Comparison of ENCODE assay signal across 10 cellular contexts in the genomic region with DNA sequence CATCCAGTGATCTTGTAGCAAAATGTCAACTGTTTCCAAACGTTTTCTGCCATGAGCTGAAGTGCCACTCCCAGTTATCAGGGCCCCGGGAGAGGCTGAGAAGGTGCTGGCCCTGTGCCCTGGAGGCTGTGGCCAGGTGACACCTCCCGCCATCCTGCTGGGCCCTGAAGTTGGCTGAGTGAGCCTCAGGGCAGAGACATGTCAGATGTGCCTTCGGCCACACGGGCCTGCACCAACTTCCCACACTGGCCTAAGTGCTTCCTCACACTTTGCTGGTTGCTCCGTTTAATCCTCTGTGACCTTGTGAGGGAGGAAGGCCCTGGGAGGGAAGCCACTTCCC. TPM values are rescaled to one million over a fixed set of nuclear protein-coding genes. Genes with fewer than 3 reads are reported as not detected.
DNase-seq lines count a peak whose midpoint lies in the region; ATAC-seq and TF ChIP-seq lines count a peak whose summit lies in the region.
"Had no signal": no experiment of that assay in that cellular context is flagged by ENCODE, and none has a peak within 500 bp of the region (broad histone marks: within the 10 kb centered on the region; RNA-seq: fewer than 3 reads in every experiment).

No MANE protein-coding gene starts in this region.

- CTCF ChIA-PET in Calu3 (lab: Charles Lee) = no interaction called here
- CTCF ChIA-PET in CD4-positive, alpha-beta T cell (lab: Charles Lee) = no interaction called here

- DNase-seq in Calu3 (peak; percentile 3), Karpas-422 (peak; percentile 80), body of pancreas (peak; percentile 78 to 86 (median 81)), hepatocyte (ENCODE audit: low spot score) (no peak), Kasumi-1 (lab: John Stamatoyannopoulos, UW) (no peak), D341Med (ENCODE audit: low spot score) (no peak)
- DNase-seq in CD4-positive, alpha-beta T cell = no peak

- H3K4me2 ChIP-seq in Karpas-422 (ENCODE audit: low read depth, low read length, poor library complexity, severe bottlenecking) = peak overlapping the region; percentile 92
- no peak overlapping the region for H3K4me2 ChIP-seq in hepatocyte

- no peaks in the 10 kb centered on the region for H3K9me3 Mint-ChIP-seq in Calu3 (ENCODE audit: low read depth, unreplicated experiment)
- H3K9me3 Mint-ChIP-seq in CD4-positive, alpha-beta T cell = no peaks in the 10 kb centered on the region

- peaks cover 6% of the 10 kb centered on the region for H3K4me1 Mint-ChIP-seq in Calu3 (ENCODE audit: low read depth, unreplicated experiment)
- no peaks in the 10 kb centered on the region for H3K4me1 Mint-ChIP-seq in CD4-positive, alpha-beta T cell (ENCODE audit: low read depth)

- peaks cover 17% of the 10 kb centered on the region for H3K36me3 ChIP-seq in Karpas-422 (ENCODE audit: insufficient read depth, low read length)
- H3K36me3 ChIP-seq in body of pancreas (replicated peaks in 1 of 2; ENCODE audit: insufficient read depth in 1 of 2, low read depth in 2 of 2) = no peaks in the 10 kb centered on the region
- H3K36me3 ChIP-seq in mucosa of rectum (ENCODE audit: control insufficient read depth in 2 of 2, insufficient read depth in 2 of 2, low read length in 2 of 2) = peaks cover 0 to 5% of the 10 kb centered on the region in 2 donors
- H3K36me3 ChIP-seq in hepatocyte (replicated peaks; ENCODE audit: insufficient read depth, low read depth) = no peaks in the 10 kb centered on the region

- H3K27me3 ChIP-seq in Karpas-422 (ENCODE audit: low read length) (no peaks in the 10 kb centered on the region), body of pancreas (no peaks in the 10 kb centered on the region), mucosa of rectum (ENCODE audit: control insufficient read depth in 2 of 2, insufficient read depth in 2 of 2, low read length in 2 of 2) (no peaks in the 10 kb centered on the region), hepatocyte (no peaks in the 10 kb centered on the region)
- no peaks in the 10 kb centered on the region for H3K27me3 ChIP-seq in CD4-positive, alpha-beta T cell (ENCODE audit: control insufficient read depth, insufficient read depth, low read length)

- WGBS in body of pancreas, 2 donors = 0 to 20% methylated on average over 2 to 6 of the region's 6 CpGs
- WGBS in hepatocyte (ENCODE audit: low lambda C conversion rate, missing lambda C conversion rate) = 73% methylated on average over 6 of the region's 6 CpGs

- H3K4me1 ChIP-seq in Karpas-422 (ENCODE audit: low read length) (peaks cover 84% of the 10 kb centered on the region), body of pancreas (peaks cover 52% of the 10 kb centered on the region), mucosa of rectum (ENCODE audit: control insufficient read depth in 2 of 2, insufficient read depth in 2 of 2, low read length in 2 of 2) (peaks cover 9 to 13% of the 10 kb centered on the region in 2 donors), hepatocyte (ENCODE audit: insufficient read depth) (no peaks in the 10 kb centered on the region)

- H3K27ac ChIP-seq in Karpas-422 (ENCODE audit: low read length) (peak overlapping the region; percentile 91), body of pancreas (peak overlapping the region; percentile 88 to 98 (median 92)), mucosa of rectum (ENCODE audit: low read depth in 2 of 2, low read length in 2 of 2) (peak overlapping the region; percentile 92 to 94), hepatocyte (no peak overlapping the region)
- no peak overlapping the region for H3K27ac ChIP-seq in CD4-positive, alpha-beta T cell (ENCODE audit: low read depth, low read length)

- BruUV-seq in Calu3 (replicated peaks; lab: Mats Ljungman, UMichigan) = TSS peak; percentile 87

- no peak for TF ChIP-seq POLR2A in body of pancreas (IDR thresholded peaks at IDR 0.05)

- H3K9me2 ChIP-seq in Karpas-422 (replicated peaks; ENCODE audit: insufficient read depth, low read length) = no peaks in the 10 kb centered on the region
- no peaks in the 10 kb centered on the region for H3K9me2 ChIP-seq in hepatocyte (replicated peaks; ENCODE audit: insufficient read depth)

- no peak for TF ChIP-seq CTCF in Calu3 (IDR thresholded peaks at IDR 0.05; ENCODE audit: unreplicated experiment)
- no peak for TF ChIP-seq CTCF in body of pancreas (IDR thresholded peaks at IDR 0.05)
- no peak for TF ChIP-seq CTCF in hepatocyte (IDR thresholded peaks at IDR 0.05; ENCODE audit: poor library complexity)
- TF ChIP-seq CTCF in CD4-positive, alpha-beta T cell (IDR thresholded peaks at IDR 0.05) = no peak

- H4K20me1 ChIP-seq in Karpas-422 (ENCODE audit: insufficient read depth, low read depth, low read length) (no peaks in the 10 kb centered on the region; the same call in 1 of the 2 replicates), hepatocyte (ENCODE audit: insufficient read depth, poor library complexity, severe bottlenecking) (no peaks in the 10 kb centered on the region)

- intact Hi-C loops in Calu3 (cut with micrococcal nuclease; ENCODE audit: unreplicated experiment) = no loop called here
- intact Hi-C loops in body of pancreas (cut with DNase I) = no loop called here
- intact Hi-C loops in CD4-positive, alpha-beta T cell (cut with DNase I, micrococcal nuclease) = no loop called here

- H2AFZ ChIP-seq in Karpas-422 (ENCODE audit: low read length) (peak overlapping the region; percentile 23; the same call in 1 of the 2 replicates), hepatocyte (no peak overlapping the region)

- peak; percentile 59 for ATAC-seq in body of pancreas
- no peak for ATAC-seq in CD4-positive, alpha-beta T cell (ENCODE audit: poor library complexity)

- peak overlapping the region; percentile 83 for H3K4me3 ChIP-seq in Karpas-422 (ENCODE audit: low read length)
- H3K4me3 ChIP-seq in body of pancreas = no peak overlapping the region
- peak overlapping the region; percentile 69 to 71 for H3K4me3 ChIP-seq in mucosa of rectum (ENCODE audit: low read length in 2 of 2)
- no peak overlapping the region for H3K4me3 ChIP-seq in hepatocyte

- H3K27ac Mint-ChIP-seq in Calu3 (ENCODE audit: unreplicated experiment) = peak overlapping the region; percentile 50
- no peak overlapping the region for H3K27ac Mint-ChIP-seq in CD4-positive, alpha-beta T cell
- H3K27ac Mint-ChIP-seq: activated naive CD8-positive, alpha-beta T cell had no signal

- POLR2A ChIA-PET in CD4-positive, alpha-beta T cell (lab: Charles Lee) = no interaction called here

- H3K79me2 ChIP-seq in Karpas-422 (ENCODE audit: low read length) (peaks cover 4% of the 10 kb centered on the region), hepatocyte (no peaks in the 10 kb centered on the region)

- H3K27me3 Mint-ChIP-seq in Calu3 (ENCODE audit: unreplicated experiment) = no peaks in the 10 kb centered on the region
- H3K27me3 Mint-ChIP-seq in CD4-positive, alpha-beta T cell = no peaks in the 10 kb centered on the region
- H3K27me3 Mint-ChIP-seq: activated naive CD8-positive, alpha-beta T cell had no signal

- H3K36me3 Mint-ChIP-seq in Calu3 (ENCODE audit: insufficient read depth, unreplicated experiment) = peaks cover 10% of the 10 kb centered on the region
- peaks cover 4% of the 10 kb centered on the region for H3K36me3 Mint-ChIP-seq in CD4-positive, alpha-beta T cell (ENCODE audit: low read depth)
- H3K36me3 Mint-ChIP-seq: activated naive CD8-positive, alpha-beta T cell had no signal

- peak overlapping the region; percentile 98 for H3K9ac ChIP-seq in Karpas-422 (ENCODE audit: low read length)
- H3K9ac ChIP-seq in mucosa of rectum (ENCODE audit: low read depth in 1 of 2, low read length in 2 of 2) = peak overlapping the region; percentile 70 to 78

- H3K9me3 ChIP-seq in Karpas-422 (ENCODE audit: low read length) (peaks cover 5% of the 10 kb centered on the region; the same call in 1 of the 2 replicates), body of pancreas (no peaks in the 10 kb centered on the region), mucosa of rectum (ENCODE audit: control insufficient read depth in 2 of 2, low read length in 2 of 2) (no peaks in the 10 kb centered on the region), hepatocyte (ENCODE audit: low read depth) (no peaks in the 10 kb centered on the region)
- no peaks in the 10 kb centered on the region for H3K9me3 ChIP-seq in CD4-positive, alpha-beta T cell (ENCODE audit: control insufficient read depth, low read length)

- H3K4me3 Mint-ChIP-seq in Calu3 (ENCODE audit: low read depth, unreplicated experiment) = peak overlapping the region; percentile 64
- no peak overlapping the region for H3K4me3 Mint-ChIP-seq in CD4-positive, alpha-beta T cell
- H3K4me3 Mint-ChIP-seq: activated naive CD8-positive, alpha-beta T cell had no signal

RNA-seq across cellular contexts. Expression of gene ADPRHL1, which starts 4.8 kb away (rescaled TPM):
- 2.0 and 2.8 TPM in 2 replicates for total RNA-seq in Calu3 (2022)
- 8.9 and 10.2 TPM in 2 replicates for total RNA-seq in Karpas-422 (2014; rRNA removed; shearing (Covaris generic); ENCODE audit: low replicate concordance)
- total RNA-seq in body of pancreas = 10 to 100 TPM in 1 of 2 donors, 1 to 10 TPM in 1; 6.0 to 15.8 TPM
- 1.1 and 1.2 TPM in 2 replicates for total RNA-seq in hepatocyte
- 0.58 and 1.0 TPM in 2 replicates for polyA plus RNA-seq in hepatocyte
- total RNA-seq in CD4-positive, alpha-beta T cell = under 1 TPM; 0.42 to 0.47 TPM
- total RNA-seq: RPMI7951 had no signal

RNA-seq across cellular contexts. Expression of gene DCUN1D2, which starts 42.0 kb away (rescaled TPM):
- total RNA-seq in Calu3 (2022) (7.9 and 9.3 TPM in 2 replicates), body of pancreas (10 to 100 TPM; 12.2 to 14.5 TPM), hepatocyte (10.2 and 10.4 TPM in 2 replicates)
- total RNA-seq in Karpas-422 (2014; rRNA removed; shearing (Covaris generic); ENCODE audit: low replicate concordance) = 26.2 and 31.1 TPM in 2 replicates
- 4.1 and 8.4 TPM in 2 replicates for polyA plus RNA-seq in hepatocyte
- total RNA-seq in CD4-positive, alpha-beta T cell = 10 to 100 TPM; 16.2 to 18.9 TPM

Comparison
In these comparisons a context has a peak if more than half of its experiments do, and no peak if none do; other contexts are left out.
1. DNase-seq: peak in Calu3 (single experiment), Karpas-422 (single experiment) and body of pancreas (4 of 4); none in hepatocyte (single experiment), Kasumi-1 (0 of 2), CD4-positive, alpha-beta T cell (0 of 10) and D341Med (single experiment).
2. H3K27ac ChIP-seq: peak in Karpas-422 (single experiment), body of pancreas (4 of 4) and mucosa of rectum (2 of 2); none in hepatocyte (single experiment) and CD4-positive, alpha-beta T cell (single experiment).
3. H3K4me3 ChIP-seq: peak in Karpas-422 (single experiment) and mucosa of rectum (2 of 2); none in body of pancreas (0 of 2) and hepatocyte (single experiment).